1 cellular context compared by ENCODE assay signal in genomic region chr6:131135244-131136020, GRCh38.
A peak's percentile ranks its signal among the peaks of the same experiment; 100 is the strongest.
TF ChIP-seq lines count a peak whose summit lies in the region.

Gene AKAP7 (plus strand): TSS chr6:131135467. CDS start chr6:131135764, 297 bp downstream.

TF ChIP-seq in HepG2, 621 proteins besides CTCF, POLR2A, EP300 and RAD21 (continued from another document and continues in another):
- TF ChIP-seq ZNF646 (CRISPR knock-in tag; IDR thresholded peaks at IDR 0.05) = no peak
- peak; percentile 78 for TF ChIP-seq TAF1 (CRISPR knock-in tag; IDR thresholded peaks at IDR 0.05)
- peak; percentile 77; the same call in 1 of the 2 replicates for TF ChIP-seq GABPB1 (CRISPR knock-in tag; IDR thresholded peaks at IDR 0.05)
- TF ChIP-seq YY1 (IDR thresholded peaks at IDR 0.05; ENCODE audit: insufficient read depth, insufficient replicate concordance, low read depth, low read length) = peak; percentile 38
- no peak for TF ChIP-seq FUBP1 (CRISPR knock-in tag; IDR thresholded peaks at IDR 0.05; ENCODE audit: borderline replicate concordance)
- 0 out of 2 replicates have a peak, but pooled peaks have one; percentile 33 for TF ChIP-seq ZNF598 (CRISPR knock-in tag; IDR thresholded peaks at IDR 0.05; ENCODE audit: borderline replicate concordance)
- TF ChIP-seq FOSL1 (CRISPR knock-in tag; IDR thresholded peaks at IDR 0.05; ENCODE audit: borderline replicate concordance) = peak; percentile 31; the same call in 1 of the 2 replicates
- no peak for TF ChIP-seq ZNF333 (CRISPR knock-in tag; IDR thresholded peaks at IDR 0.05; ENCODE audit: borderline replicate concordance)
- no peak for TF ChIP-seq ZFYVE20 (CRISPR knock-in tag; IDR thresholded peaks at IDR 0.05; ENCODE audit: borderline replicate concordance, low read depth)
- TF ChIP-seq SRSF9 (IDR thresholded peaks at IDR 0.05; ENCODE audit: borderline replicate concordance, insufficient read depth, low read depth, low read length, poor library complexity, severe bottlenecking) = no peak
- 0 out of 2 replicates have a peak, but pooled peaks have one; percentile 13 for TF ChIP-seq ZNF839 (CRISPR knock-in tag; IDR thresholded peaks at IDR 0.05; ENCODE audit: borderline replicate concordance)
- no peak for TF ChIP-seq ZNF660 (CRISPR knock-in tag; IDR thresholded peaks at IDR 0.05; ENCODE audit: borderline replicate concordance, low read depth)
- TF ChIP-seq RXRA (CRISPR knock-in tag; IDR thresholded peaks at IDR 0.05) = 0 out of 2 replicates have a peak, but pooled peaks have one; percentile 35
- TF ChIP-seq MYC (CRISPR knock-in tag; IDR thresholded peaks at IDR 0.05; ENCODE audit: borderline replicate concordance) = peak; percentile 71; the same call in 1 of the 2 replicates
- TF ChIP-seq TBX3 (IDR thresholded peaks at IDR 0.05; ENCODE audit: borderline replicate concordance) = no peak
- TF ChIP-seq ATF7-NPFF (CRISPR knock-in tag; IDR thresholded peaks at IDR 0.05; ENCODE audit: low read depth) = peak; percentile 83; the same call in 1 of the 2 replicates
- TF ChIP-seq ZNF609 (CRISPR knock-in tag; IDR thresholded peaks at IDR 0.05; ENCODE audit: borderline replicate concordance) = no peak
- no peak for TF ChIP-seq ZNF282 (IDR thresholded peaks at IDR 0.05; ENCODE audit: partially characterized antibody)
- peak; percentile 35; the same call in 1 of the 2 replicates for TF ChIP-seq ARID5B (CRISPR knock-in tag; IDR thresholded peaks at IDR 0.05)
- TF ChIP-seq ZNF335 (CRISPR knock-in tag; IDR thresholded peaks at IDR 0.05) = no peak; the same call in 1 of the 2 replicates
- TF ChIP-seq ZNF496 (CRISPR knock-in tag; IDR thresholded peaks at IDR 0.05; ENCODE audit: insufficient replicate concordance) = no peak
- peak; percentile 36; the same call in 1 of the 2 replicates for TF ChIP-seq MTERF4 (CRISPR knock-in tag; IDR thresholded peaks at IDR 0.05)
- TF ChIP-seq ZNF557 (CRISPR knock-in tag; IDR thresholded peaks at IDR 0.05) = no peak
- no peak for TF ChIP-seq ZNF543 (CRISPR knock-in tag; IDR thresholded peaks at IDR 0.05)
- TF ChIP-seq SMARCC2 (IDR thresholded peaks at IDR 0.05) = no peak
- TF ChIP-seq ZNF256 (CRISPR knock-in tag; conservative IDR thresholded peaks at IDR 0.05) = peak; percentile 81; the same call in 1 of the 2 replicates
- TF ChIP-seq SOX6 (IDR thresholded peaks at IDR 0.05) = no peak
- TF ChIP-seq SOX6 (CRISPR knock-in tag; IDR thresholded peaks at IDR 0.05) = peak; percentile 31; the same call in 1 of the 2 replicates
- TF ChIP-seq ZNF441 (CRISPR knock-in tag; IDR thresholded peaks at IDR 0.05; ENCODE audit: borderline replicate concordance) = peak; percentile 39; the same call in 1 of the 2 replicates
- TF ChIP-seq SCMH1 (CRISPR knock-in tag; IDR thresholded peaks at IDR 0.05; ENCODE audit: borderline replicate concordance) = no peak
- no peak for TF ChIP-seq ZMYM2 (CRISPR knock-in tag; IDR thresholded peaks at IDR 0.05)
- peak in 1 of 2 experiments; percentile 29; a peak in 1 of 4 replicates for TF ChIP-seq KLF16 (CRISPR knock-in tag; IDR thresholded peaks at IDR 0.05)
- TF ChIP-seq ZNF251 (CRISPR knock-in tag; IDR thresholded peaks at IDR 0.05) = no peak
- TF ChIP-seq ZNF235 (CRISPR knock-in tag; IDR thresholded peaks at IDR 0.05; ENCODE audit: borderline replicate concordance) = no peak
- no peak for TF ChIP-seq ZSCAN29 (CRISPR knock-in tag; conservative IDR thresholded peaks at IDR 0.05)
- no peak for TF ChIP-seq CHD4 (IDR thresholded peaks at IDR 0.05; ENCODE audit: borderline replicate concordance, low read length)
- no peak for TF ChIP-seq ISX (CRISPR knock-in tag; conservative IDR thresholded peaks at IDR 0.05)
- TF ChIP-seq TOPORS (CRISPR knock-in tag; IDR thresholded peaks at IDR 0.05) = peak; percentile 72; the same call in 1 of the 2 replicates
- TF ChIP-seq ZNF260 (CRISPR knock-in tag; IDR thresholded peaks at IDR 0.05; ENCODE audit: borderline replicate concordance, low read depth) = no peak
- peak; percentile 35; the same call in 1 of the 2 replicates for TF ChIP-seq ETV5 (CRISPR knock-in tag; IDR thresholded peaks at IDR 0.05; ENCODE audit: borderline replicate concordance)
